Comparison of ENCODE assay signal across 9 cellular contexts in genomic region chr6:79076160-79076559, GRCh38. TPM values are rescaled to one million over a fixed set of nuclear protein-coding genes. Genes with fewer than 3 reads are reported as not detected.
DNase-seq lines count a peak whose midpoint lies in the region; ATAC-seq, FAIRE-seq and TF ChIP-seq lines count a peak whose summit lies in the region.
"Had no signal": no experiment of that assay in that cellular context is flagged by ENCODE, and none has a peak within 500 bp of the region (broad histone marks: within the 10 kb centered on the region; RNA-seq: fewer than 3 reads in every experiment).

No MANE protein-coding gene starts in this region.

- H3K4me2 ChIP-seq in osteoblast (ENCODE audit: insufficient read depth, low read length) = peak overlapping the region; percentile 97

- H3K27me3 ChIP-seq in Panc1 (ENCODE audit: control insufficient read depth, insufficient read depth, low read length) = no peaks in the 10 kb centered on the region
- no peaks in the 10 kb centered on the region for H3K27me3 ChIP-seq in endodermal cell (ENCODE audit: control insufficient read depth, insufficient read depth, low read length, poor library complexity, severe bottlenecking)
- no peaks in the 10 kb centered on the region for H3K27me3 ChIP-seq in osteoblast (ENCODE audit: insufficient read depth, low read length)

- H3K27ac ChIP-seq in Panc1 (ENCODE audit: low read length) (peak overlapping the region; percentile 93), endodermal cell (ENCODE audit: low read depth, low read length) (peak overlapping the region; percentile 27), osteoblast (ENCODE audit: low read depth, low read length) (peak overlapping the region; percentile 93)

- no peaks in the 10 kb centered on the region for H3K9me3 Mint-ChIP-seq in endodermal cell

- H3K27me3 Mint-ChIP-seq in endodermal cell (ENCODE audit: insufficient read depth) = no peaks in the 10 kb centered on the region

- H3K4me1 ChIP-seq in Panc1 (ENCODE audit: control insufficient read depth, insufficient read depth, low read length) (peaks cover 29% of the 10 kb centered on the region), endodermal cell (ENCODE audit: control insufficient read depth, insufficient read depth, low read length) (peaks cover 4% of the 10 kb centered on the region), osteoblast (ENCODE audit: insufficient read depth, low read length) (peaks cover 12% of the 10 kb centered on the region)

- WGBS in endodermal cell (ENCODE audit: insufficient coverage in 1 of 2, insufficient read length in 1 of 2), 2 experiments = 17% methylated on average over 5 of the region's 5 CpGs; no CpG with 5 or more reads in 1 of the 2 experiments

- no peaks in the 10 kb centered on the region for H3K9me3 ChIP-seq in Panc1 (ENCODE audit: control insufficient read depth, insufficient read depth, low read depth, low read length)
- H3K9me3 ChIP-seq in endodermal cell (ENCODE audit: control insufficient read depth, low read length) = no peaks in the 10 kb centered on the region
- H3K9me3 ChIP-seq in osteoblast (ENCODE audit: low read depth, low read length) = no peaks in the 10 kb centered on the region

- in situ Hi-C loops in Panc1 (cut with HindIII; ENCODE audit: low pct_unique_long_range_greater_than_20kb, low sequenced_read_pairs) = no loop called here

- H3K36me3 Mint-ChIP-seq in endodermal cell (ENCODE audit: low read depth) = peaks cover 5% of the 10 kb centered on the region

- POLR2A ChIA-PET in Panc1 (lab: Charles Lee) = interaction anchor here (1.6 kb wide), 1 partner anchor 467 kb away, joined by 6 read pairs; no protein-coding TSS in a partner anchor

- TF ChIP-seq CTCF in Panc1 (IDR thresholded peaks at IDR 0.05) = no peak
- TF ChIP-seq CTCF in endodermal cell (conservative IDR thresholded peaks at IDR 0.05) = no peak
- no peak for TF ChIP-seq CTCF in osteoblast (IDR thresholded peaks at IDR 0.05; ENCODE audit: extremely low read depth, low read depth, low read length)

- CTCF ChIA-PET in Panc1 (lab: Charles Lee) = interaction anchor here (0.6 to 0.9 kb wide), 2 partner anchors 27 to 706 kb away, joined by 5 to 10 read pairs; no protein-coding TSS in a partner anchor

- H3K9ac ChIP-seq in endodermal cell (ENCODE audit: extremely low read depth, low read length, poor library complexity, severe bottlenecking) = peak overlapping the region; percentile 66

- H3K4me3 Mint-ChIP-seq in endodermal cell = peak overlapping the region; percentile 88

- FAIRE-seq in H54 (lab: Jason Lieb, UNC) = no peak
- FAIRE-seq: colon had no signal

- H3K4me3 ChIP-seq in Panc1 (ENCODE audit: low read depth in 2 of 2, low read length in 2 of 2) = peak overlapping the region; percentile 73 to 87
- H3K4me3 ChIP-seq in endodermal cell (ENCODE audit: low read length) = peak overlapping the region; percentile 91
- peak overlapping the region; percentile 82 for H3K4me3 ChIP-seq in osteoblast (ENCODE audit: insufficient read depth, low read length)

- peak overlapping the region; percentile 73 for H2AFZ ChIP-seq in osteoblast (ENCODE audit: low read length)

- ATAC-seq in Panc1 = no peak
- no peak for ATAC-seq in HG02763 (IDR thresholded peaks at IDR 0.05; ENCODE audit: unreplicated experiment)
- ATAC-seq in GM21529 (IDR thresholded peaks at IDR 0.05; ENCODE audit: unreplicated experiment) = no peak

- no peaks in the 10 kb centered on the region for H4K20me1 ChIP-seq in osteoblast (ENCODE audit: insufficient read depth, low read length)

- peaks cover 34% of the 10 kb centered on the region for H3K4me1 Mint-ChIP-seq in endodermal cell

- H3K36me3 ChIP-seq in Panc1 (ENCODE audit: control insufficient read depth, insufficient read depth, low read length) = peaks cover 5% of the 10 kb centered on the region; the same call in 1 of the 2 replicates
- peaks cover 14% of the 10 kb centered on the region for H3K36me3 ChIP-seq in endodermal cell (ENCODE audit: control insufficient read depth, insufficient read depth, low read length)
- H3K36me3 ChIP-seq in osteoblast (ENCODE audit: insufficient read depth, low read length) = no peaks in the 10 kb centered on the region

- intact Hi-C loops in Panc1 (cut with micrococcal nuclease; ENCODE audit: unreplicated experiment) = loop anchor here (5.0 kb wide), 1 partner anchor 156 kb away; the partner anchor contains the start of gene HMGN3

- BruUV-seq in Panc1 (replicated peaks; lab: Mats Ljungman, UMichigan) = no TSS peak

- H3K79me2 ChIP-seq in osteoblast (ENCODE audit: insufficient read depth, low read length) = peaks cover 51% of the 10 kb centered on the region

- DNase-seq in NOMO-1 (lab: John Stamatoyannopoulos, UW; ENCODE audit: unreplicated experiment in 2 of 2) (peak; percentile 4 to 25), NOMO-1 treated with dmso at 0.1 percent for 144 hours (lab: John Stamatoyannopoulos, UW; ENCODE audit: unreplicated experiment) (no peak), Panc1 (ENCODE audit: low read depth, low spot score) (no peak), endodermal cell (no peak), osteoblast (ENCODE audit: insufficient read length, low spot score, missing footprints) (no peak), H54 (ENCODE audit: insufficient read length, low spot score) (no peak)

- peak overlapping the region; percentile 87 for H3K27ac Mint-ChIP-seq in endodermal cell

- no peak for TF ChIP-seq POLR2A in H54 (IDR thresholded peaks at IDR 0.05; ENCODE audit: low read depth, low read length)

RNA-seq across cellular contexts. Expression of gene PHIP, which starts 1.9 kb away (rescaled TPM):
- total RNA-seq in Panc1 (2021; ENCODE audit: unreplicated experiment) = 28.0 TPM
- 7.8 TPM for polyA plus RNA-seq in Panc1 (2012; ENCODE audit: insufficient read length)
- total RNA-seq in endodermal cell = 10 to 100 TPM; 49.8 to 59.7 TPM
- polyA plus RNA-seq in endodermal cell (2013, experiment 1 of 2) = 38.1 TPM
- 38.4 TPM for polyA plus RNA-seq in endodermal cell (2013, experiment 2 of 2)
- 23.9 and 24.5 TPM in 2 replicates for total RNA-seq in osteoblast

Comparison
In these comparisons a context has a peak if more than half of its experiments do, and no peak if none do; other contexts are left out.
1. DNase-seq: peak in NOMO-1 (2 of 2); none in NOMO-1 treated with dmso at 0.1 percent for 144 hours (single experiment), Panc1 (single experiment), endodermal cell (single experiment), osteoblast (single experiment) and H54 (single experiment).
2. H3K27ac ChIP-seq: peak in every context shown above with its lines; median percentile 93 in Panc1; 93 in osteoblast; 27 in endodermal cell.
3. Peak in every context shown above with its lines, with median percentiles within 50 percentile points of each other: H3K4me3 ChIP-seq.